Comparison of ENCODE assay signal across 8 cellular contexts in genomic region chr1:15683411-15684039, GRCh38. TPM values are rescaled to one million over a fixed set of nuclear protein-coding genes. Genes with fewer than 3 reads are reported as not detected.
A peak's percentile ranks its signal among the peaks of the same experiment; 100 is the strongest.
DNase-seq lines count a peak whose midpoint lies in the region; ATAC-seq, FAIRE-seq and TF ChIP-seq lines count a peak whose summit lies in the region.

No MANE protein-coding gene starts in this region.

- H4K20me1 ChIP-seq in keratinocyte (ENCODE audit: control insufficient read depth, extremely low read depth, insufficient read depth, low read length) = peaks cover 3% of the 10 kb centered on the region

- H2AFZ ChIP-seq in keratinocyte (ENCODE audit: control insufficient read depth, low read length) = peak overlapping the region; percentile 56

- H3K36me3 Mint-ChIP-seq in IgD-negative memory B cell = peaks cover 4% of the 10 kb centered on the region

- H3K4me2 ChIP-seq in keratinocyte (ENCODE audit: control insufficient read depth, extremely low read depth, insufficient read depth, low read depth, low read length) = peak overlapping the region; percentile 81

- TF ChIP-seq POLR2A in stomach (IDR thresholded peaks at IDR 0.05) = no peak

- TF ChIP-seq CTCF in keratinocyte (optimal IDR thresholded peaks at IDR 0.05 in 1 of 3, IDR thresholded peaks at IDR 0.05 in 1 of 3, conservative IDR thresholded peaks at IDR 0.05 in 1 of 3; ENCODE audit: extremely low read depth in 1 of 3, insufficient read depth in 2 of 3, low read length in 3 of 3) (no peak), stomach (IDR thresholded peaks at IDR 0.05) (no peak)

- H3K4me3 ChIP-seq in keratinocyte (ENCODE audit: control insufficient read depth in 2 of 3, extremely low read depth in 1 of 3, insufficient read depth in 2 of 3, low read depth in 1 of 3, low read length in 3 of 3) (peak overlapping the region; percentile 51 to 78 (median 72)), stomach (peak overlapping the region; percentile 60 to 96 (median 85))

- H3K27ac ChIP-seq in angular gyrus (ENCODE audit: low read depth, low read length) (peak overlapping the region; percentile 96), keratinocyte (ENCODE audit: control insufficient read depth, insufficient read depth, low read length) (peak overlapping the region; percentile 93), stomach (peak overlapping the region; percentile 86 to 99 (median 95))

- ATAC-seq in HG03045 (IDR thresholded peaks at IDR 0.05; ENCODE audit: unreplicated experiment) (no peak), GM18870 (IDR thresholded peaks at IDR 0.05; ENCODE audit: unreplicated experiment) (no peak), HG03025 (IDR thresholded peaks at IDR 0.05; ENCODE audit: low FRiP score, unreplicated experiment) (no peak)

- H3K9me3 ChIP-seq in keratinocyte (ENCODE audit: control insufficient read depth, low read depth, low read length) (no peaks in the 10 kb centered on the region), stomach (no peaks in the 10 kb centered on the region)

- DNase-seq in keratinocyte (ENCODE audit: low read depth, low spot score) = no peak
- no peak for DNase-seq in stomach
- no peak for DNase-seq in NCI-H526 (lab: John Stamatoyannopoulos, UW)

- H3K27me3 ChIP-seq in keratinocyte (ENCODE audit: control insufficient read depth, extremely low read depth, insufficient read depth, low read length) (no peaks in the 10 kb centered on the region), stomach (no peaks in the 10 kb centered on the region)

- peaks cover 44% of the 10 kb centered on the region for H3K79me2 ChIP-seq in keratinocyte (ENCODE audit: control insufficient read depth, insufficient read depth, low read length)

- peak overlapping the region; percentile 76 to 89 (median 84) for H3K4me3 Mint-ChIP-seq in IgD-negative memory B cell

- H3K27ac Mint-ChIP-seq in IgD-negative memory B cell = peak overlapping the region in 2 of 3 donors; percentile 99 to 100

- no peaks in the 10 kb centered on the region for H3K27me3 Mint-ChIP-seq in IgD-negative memory B cell

- intact Hi-C loops in stomach (cut with DNase I; ENCODE audit: low total_unique reads) = no loop called here

- peaks cover 55% of the 10 kb centered on the region for H3K4me1 ChIP-seq in keratinocyte (ENCODE audit: control insufficient read depth, extremely low read depth, insufficient read depth, low read length)
- peaks cover 14 to 67% (median 36%) of the 10 kb centered on the region in 4 donors for H3K4me1 ChIP-seq in stomach

- TF ChIP-seq EP300 in stomach (IDR thresholded peaks at IDR 0.05) = no peak

- peaks cover 0 to 2% (median 0%) of the 10 kb centered on the region in 3 donors for H3K9me3 Mint-ChIP-seq in IgD-negative memory B cell

- peaks cover 42 to 48% (median 43%) of the 10 kb centered on the region in 3 donors for H3K4me1 Mint-ChIP-seq in IgD-negative memory B cell

- WGBS in stomach, 5 donors = 43 to 65% (median 44%) methylated on average over 14 to 18 of the region's 18 CpGs

- no peaks in the 10 kb centered on the region for H3K9me1 ChIP-seq in keratinocyte (ENCODE audit: control insufficient read depth, extremely low read depth, insufficient read depth, low read length)

- FAIRE-seq in keratinocyte (lab: Jason Lieb, UNC) = no peak

- peaks cover 0 to under 1% of the 10 kb centered on the region in 2 experiments for H3K36me3 ChIP-seq in keratinocyte (ENCODE audit: control insufficient read depth in 2 of 2, extremely low read depth in 1 of 2, insufficient read depth in 2 of 2, low read length in 2 of 2)
- H3K36me3 ChIP-seq in stomach = no peaks in the 10 kb centered on the region

- H3K9ac ChIP-seq in keratinocyte (ENCODE audit: control insufficient read depth, extremely low read depth, insufficient read depth, low read length) = peak overlapping the region; percentile 93

- dilution Hi-C loops in keratinocyte (cut with MboI; ENCODE audit: extremely low pct_ligation_motif_present, low sequenced_read_pairs) = no loop called here

RNA-seq across cellular contexts. Expression of gene PLEKHM2, which starts 0.6 kb away (rescaled TPM):
- polyA plus RNA-seq in IgD-negative memory B cell (8.2 TPM), keratinocyte (30.0 to 51.0 TPM (median 32.1 TPM) in 3 replicates), stomach (10 to 100 TPM; 19.3 to 33.9 (median 25.2) TPM)
- polyA plus RNA-seq in keratinocyte (2011; ENCODE audit: low read depth) = 31.2 TPM
- polyA plus RNA-seq in keratinocyte (2011; cell fraction: cytosol; rRNA removed) = 28.5 and 57.5 TPM in 2 replicates
- 64.1 and 80.9 TPM in 2 replicates for polyA plus RNA-seq in keratinocyte (2011; cell fraction: nucleus; rRNA removed)
- polyA plus RNA-seq in keratinocyte (2012; ENCODE audit: low replicate concordance) = 45.4 and 57.8 TPM in 2 replicates
- polyA minus RNA-seq in keratinocyte = 34.5 to 129 TPM (median 53.2 TPM) in 3 replicates
- 82.5 TPM for polyA minus RNA-seq in keratinocyte (2011; cell fraction: cytosol; rRNA and poly(A)+ RNA removed)
- polyA minus RNA-seq in keratinocyte (2011; cell fraction: nucleus; rRNA and poly(A)+ RNA removed) = 39.5 and 39.7 TPM in 2 replicates
- 10 to 100 TPM; 22.3 to 63.0 (median 36.2) TPM for total RNA-seq in stomach

RNA-seq across cellular contexts. Expression of gene SLC25A34, which starts 52.5 kb away (rescaled TPM):
- polyA plus RNA-seq in IgD-negative memory B cell (not detected), keratinocyte (0.28 to 0.80 TPM (median 0.46 TPM) in 3 replicates), stomach (1 to 10 TPM in 2 of 3 donors, under 1 TPM in 1; 0.75 to 4.1 (median 1.9) TPM)
- polyA plus RNA-seq in keratinocyte (2011; ENCODE audit: low read depth) = 0.42 TPM
- 0.04 and 0.16 TPM in 2 replicates for polyA plus RNA-seq in keratinocyte (2011; cell fraction: cytosol; rRNA removed)
- polyA plus RNA-seq in keratinocyte (2011; cell fraction: nucleus; rRNA removed) = 2.4 and 3.6 TPM in 2 replicates
- 0.23 and 0.82 TPM in 2 replicates for polyA plus RNA-seq in keratinocyte (2012; ENCODE audit: low replicate concordance)
- 0.10 to 0.77 TPM (median 0.26 TPM) in 3 replicates for polyA minus RNA-seq in keratinocyte
- polyA minus RNA-seq in keratinocyte (2011; cell fraction: cytosol; rRNA and poly(A)+ RNA removed) = not detected
- polyA minus RNA-seq in keratinocyte (2011; cell fraction: nucleus; rRNA and poly(A)+ RNA removed) = 1.3 and 1.4 TPM in 2 replicates
- 10 to 100 TPM in 2 of 5 donors, 1 to 10 TPM in 2, not detected in 1; 1.8 to 16.9 (median 7.5) TPM for total RNA-seq in stomach

RNA-seq across cellular contexts. Expression of gene TMEM82, which starts 58.8 kb away (rescaled TPM):
- polyA plus RNA-seq in IgD-negative memory B cell (not detected), keratinocyte (not detected in 3 replicates), stomach (under 1 TPM in 2 of 3 donors, not detected in 1; 0.10 to 0.75 TPM)
- not detected for polyA plus RNA-seq in keratinocyte (2011; ENCODE audit: low read depth)
- polyA plus RNA-seq in keratinocyte (2011; cell fraction: cytosol; rRNA removed) = not detected in 2 replicates
- polyA plus RNA-seq in keratinocyte (2011; cell fraction: nucleus; rRNA removed) = not detected in 2 replicates
- polyA plus RNA-seq in keratinocyte (2012; ENCODE audit: low replicate concordance) = not detected in 2 replicates
- polyA minus RNA-seq in keratinocyte = not detected in 3 replicates
- not detected for polyA minus RNA-seq in keratinocyte (2011; cell fraction: cytosol; rRNA and poly(A)+ RNA removed)
- not detected in 2 replicates for polyA minus RNA-seq in keratinocyte (2011; cell fraction: nucleus; rRNA and poly(A)+ RNA removed)
- total RNA-seq in stomach = 1 to 10 TPM in 2 of 5 donors, not detected in 3; 2.2 to 4.9 TPM
